ENCODE assay signal across 17 cellular contexts in the genomic region with DNA sequence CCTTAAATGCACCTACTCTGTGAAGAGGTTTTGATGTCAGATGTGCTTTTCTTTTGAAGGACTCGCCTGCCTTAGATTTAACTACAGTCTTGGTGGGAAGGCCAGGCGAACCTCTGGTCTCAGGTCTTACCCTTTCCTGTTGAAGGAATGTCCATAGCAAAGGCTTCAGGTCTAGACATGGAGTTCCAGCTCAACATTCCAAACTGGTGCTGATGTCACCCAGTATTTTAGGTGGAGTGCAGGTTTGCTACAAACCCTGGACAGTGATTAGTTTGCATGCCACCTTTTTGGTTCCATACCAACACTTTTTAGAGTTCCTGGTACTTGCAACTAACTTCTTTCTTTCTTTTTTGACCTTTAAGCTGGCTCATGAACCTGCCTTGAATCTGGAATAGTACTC.
"Had no signal": no experiment of that assay in that cellular context is flagged by ENCODE, and none has a peak within 500 bp of the region (broad histone marks: within the 10 kb centered on the region; RNA-seq: fewer than 3 reads in every experiment).

No MANE protein-coding gene starts in this region.

- DNase-seq: effector CD4-positive, alpha-beta T cell; endodermal cell; erythroblast; kidney glomerular epithelial cell; occipital lobe; pancreas; stimulated activated CD4-positive, alpha-beta T cell treated with anti-CD3 and anti-CD28 coated beads, Interleukin-12 subunit alpha, Interleukin-12 subunit beta, amount 100 ng/mL, for 4 hours; stimulated activated naive CD4-positive, alpha-beta T cell treated with Interleukin-2 at 50 U/mL for 16 hours; thyroid gland; upper lobe of right lung had no signal

- H3K4me3 Mint-ChIP-seq: endodermal cell; natural killer cell treated with Interleukin-12 subunit alpha and Interleukin-12 subunit beta and Interleukin-15 and Interleukin-18, amount 100 ng/mL, for 72 hours had no signal

- H3K27me3 Mint-ChIP-seq: natural killer cell treated with Interleukin-12 subunit alpha and Interleukin-12 subunit beta and Interleukin-15 and Interleukin-18, amount 100 ng/mL, for 72 hours had no signal

- H3K36me3 ChIP-seq: pancreas, prostate gland, thyroid gland, upper lobe of right lung, vagina had no signal

- H3K27ac ChIP-seq: coronary artery, foreskin keratinocyte, pancreas, prostate gland, skin epidermis, thyroid gland, upper lobe of right lung, vagina had no signal

- H3K9me3 ChIP-seq: pancreas, prostate gland, thyroid gland, upper lobe of right lung, vagina had no signal

- H3K27ac Mint-ChIP-seq: endodermal cell; natural killer cell treated with Interleukin-12 subunit alpha and Interleukin-12 subunit beta and Interleukin-15 and Interleukin-18, amount 100 ng/mL, for 72 hours had no signal

- H3K27me3 ChIP-seq: foreskin keratinocyte, pancreas, thyroid gland, upper lobe of right lung, vagina had no signal

- FAIRE-seq: endothelial cell of umbilical vein, pancreas had no signal

- H3K4me3 ChIP-seq: coronary artery, pancreas, prostate gland, skin epidermis, thyroid gland, upper lobe of right lung, vagina had no signal

- H3K9me3 Mint-ChIP-seq: endodermal cell had no signal

- H3K4me1 ChIP-seq: foreskin keratinocyte, pancreas, prostate gland, upper lobe of right lung, vagina had no signal
